19 cellular contexts compared by ENCODE assay signal in genomic region chr7:41130021-41130420, GRCh38.
A peak's percentile ranks its signal among the peaks of the same experiment; 100 is the strongest.
DNase-seq lines count a peak whose midpoint lies in the region; ATAC-seq and TF ChIP-seq lines count a peak whose summit lies in the region.
"Had no signal": no experiment of that assay in that cellular context is flagged by ENCODE, and none has a peak within 500 bp of the region (broad histone marks: within the 10 kb centered on the region; RNA-seq: fewer than 3 reads in every experiment).

No MANE protein-coding gene starts in this region.

- peaks cover 26% of the 10 kb centered on the region; the same call in 1 of the 2 replicates for H3F3A ChIP-seq in SU-DHL-6 (ENCODE audit: insufficient read depth)

- no peak overlapping the region for H3K27ac ChIP-seq in left ventricle myocardium inferior (replicated peaks)
- no peak overlapping the region for H3K27ac ChIP-seq in SU-DHL-6 (ENCODE audit: low read depth, low read length)
- H3K27ac ChIP-seq in lower lobe of right lung = no peak overlapping the region
- H3K27ac ChIP-seq: 22Rv1, GM23248 had no signal

- H3K4me3 ChIP-seq in left ventricle myocardium inferior = no peak overlapping the region
- H3K4me3 ChIP-seq in SU-DHL-6 (ENCODE audit: insufficient read depth, low read length, poor library complexity, severe bottlenecking) = no peak overlapping the region
- H3K4me3 ChIP-seq in lower lobe of right lung = no peak overlapping the region
- H3K4me3 ChIP-seq: GM23248 had no signal

- H3K9me2 ChIP-seq in SU-DHL-6 (replicated peaks; ENCODE audit: insufficient read depth, low read length) = no peaks in the 10 kb centered on the region

- no peaks in the 10 kb centered on the region for H4K20me1 ChIP-seq in SU-DHL-6 (ENCODE audit: low read depth, low read length)

- H3K36me3 ChIP-seq in left ventricle myocardium inferior = no peaks in the 10 kb centered on the region
- no peaks in the 10 kb centered on the region for H3K36me3 ChIP-seq in SU-DHL-6 (ENCODE audit: low read length)
- no peaks in the 10 kb centered on the region for H3K36me3 ChIP-seq in lower lobe of right lung

- H3K27me3 ChIP-seq in left ventricle myocardium inferior (ENCODE audit: low read depth) = no peaks in the 10 kb centered on the region
- H3K27me3 ChIP-seq in SU-DHL-6 (ENCODE audit: low read length) = no peaks in the 10 kb centered on the region
- H3K27me3 ChIP-seq in lower lobe of right lung (ENCODE audit: low read depth) = no peaks in the 10 kb centered on the region

- TF ChIP-seq CTCF in left ventricle myocardium inferior (IDR thresholded peaks at IDR 0.05; ENCODE audit: borderline replicate concordance) (no peak), SU-DHL-6 (IDR thresholded peaks at IDR 0.05; ENCODE audit: insufficient read depth, low read length, poor library complexity, severe bottlenecking) (no peak), lower lobe of right lung (IDR thresholded peaks at IDR 0.05) (no peak)

- peak overlapping the region; percentile 3 for H2AFZ ChIP-seq in SU-DHL-6 (ENCODE audit: low read depth, low read length, severe bottlenecking)
- H2AFZ ChIP-seq: GM23248 had no signal

- H3K9ac ChIP-seq in SU-DHL-6 (ENCODE audit: low read length) = no peak overlapping the region
- H3K9ac ChIP-seq: GM23248 had no signal

- no peaks in the 10 kb centered on the region for H3K4me1 ChIP-seq in left ventricle myocardium inferior
- no peaks in the 10 kb centered on the region for H3K4me1 ChIP-seq in lower lobe of right lung

- H3K9me3 ChIP-seq in left ventricle myocardium inferior (replicated peaks) (no peaks in the 10 kb centered on the region), SU-DHL-6 (ENCODE audit: insufficient read depth, low read length) (no peaks in the 10 kb centered on the region), lower lobe of right lung (no peaks in the 10 kb centered on the region)

- no peak overlapping the region for H3K4me2 ChIP-seq in SU-DHL-6 (ENCODE audit: low read depth, low read length, poor library complexity, severe bottlenecking)

- DNase-seq in Right ventricle myocardium inferior (ENCODE audit: missing footprints) (peak; percentile 37), left ventricle myocardium inferior (no peak), lower lobe of right lung (no peak), HUDEP-2 (lab: John Stamatoyannopoulos, UW; ENCODE audit: unreplicated experiment in 76 of 76) (no peak)
- DNase-seq: AML-193, GDM1, GM23248, KG1, MV-4-11, NCI-H187 treated with DMSO at 0.1 percent for 48 hours, NCI-H345, RPMI8226, SIG-M5 had no signal

- ATAC-seq in Right ventricle myocardium inferior = no peak
- peak; percentile 13 to 19 for ATAC-seq in lower lobe of right lung
- no peak for ATAC-seq in GM18861 (IDR thresholded peaks at IDR 0.05; ENCODE audit: unreplicated experiment)
- no peak for ATAC-seq in esophagus mucosa
- no peak for ATAC-seq in GM18519 (IDR thresholded peaks at IDR 0.05; ENCODE audit: low FRiP score, unreplicated experiment)
- ATAC-seq: HCT116 had no signal

- no peaks in the 10 kb centered on the region for H3K79me2 ChIP-seq in SU-DHL-6 (ENCODE audit: insufficient read depth, low read length)

- intact Hi-C loops in Right ventricle myocardium inferior (cut with DNase I) = no loop called here
- intact Hi-C loops in left ventricle myocardium inferior (cut with micrococcal nuclease) = no loop called here
- intact Hi-C loops in lower lobe of right lung (cut with DNase I) = no loop called here

Comparison
In these comparisons a context has a peak if more than half of its experiments do, and no peak if none do; other contexts are left out.
1. ATAC-seq: peak in lower lobe of right lung (2 of 2); none in Right ventricle myocardium inferior (single experiment), GM18861 (single experiment), esophagus mucosa (single experiment) and GM18519 (single experiment).